8 cellular contexts compared by ENCODE assay signal in the genomic region with DNA sequence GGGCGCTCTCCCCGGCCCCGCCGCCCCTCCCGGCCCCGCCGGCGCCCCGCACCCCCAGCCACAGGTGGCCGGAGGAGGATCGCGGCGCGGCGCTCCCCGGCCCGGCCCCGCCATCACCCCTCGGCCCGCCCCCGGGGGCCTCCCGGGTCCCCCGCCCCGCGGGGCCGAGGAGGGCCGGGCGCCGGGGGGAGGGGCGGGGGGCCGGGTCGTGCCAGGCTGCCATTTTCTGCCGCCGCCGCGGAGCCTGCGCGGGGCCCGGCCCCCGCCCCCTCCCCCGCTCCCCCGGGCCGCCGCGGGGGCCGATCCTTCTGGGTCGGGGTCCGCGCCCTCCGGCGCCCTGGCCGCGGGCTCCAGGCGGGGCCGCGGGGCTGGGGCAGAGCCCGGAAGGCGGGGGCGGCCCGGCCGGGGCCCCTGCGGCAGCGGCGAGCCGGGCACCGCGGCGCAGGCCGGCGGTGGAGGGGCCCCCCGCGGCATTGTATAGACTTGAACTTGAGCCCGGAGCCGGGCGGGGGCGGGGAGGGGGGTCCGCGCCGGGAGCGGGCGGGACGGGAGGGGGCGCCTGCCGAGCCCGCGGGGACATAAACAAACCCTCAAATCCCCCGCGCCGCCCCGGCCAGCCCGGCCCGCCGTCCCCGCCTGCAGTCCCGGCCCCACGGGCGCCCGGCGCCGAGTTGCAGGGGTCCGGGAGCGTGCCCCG. TPM values are rescaled to one million over a fixed set of nuclear protein-coding genes. Genes with fewer than 3 reads are reported as not detected.
DNase-seq lines count a peak whose midpoint lies in the region; TF ChIP-seq lines count a peak whose summit lies in the region.

No MANE protein-coding gene starts in this region.

- H2BK5ac ChIP-seq in mesenchymal stem cell (ENCODE audit: low read depth, low read length, poor library complexity, severe bottlenecking) = no peak overlapping the region

- H4K91ac ChIP-seq in mesenchymal stem cell (ENCODE audit: low read length) = no peak overlapping the region

- H3K79me1 ChIP-seq in mesenchymal stem cell (replicated peaks; ENCODE audit: low read length, poor library complexity, severe bottlenecking) = peaks cover 22% of the 10 kb centered on the region

- H3K18ac ChIP-seq in mesenchymal stem cell (ENCODE audit: low read depth in 1 of 2, low read length in 2 of 2) = peak overlapping the region in 1 of 2 experiments; percentile 38

- TF ChIP-seq CTCF in GM20000 (IDR thresholded peaks at IDR 0.05; ENCODE audit: extremely low read depth, missing control alignments) = no peak

- H2BK15ac ChIP-seq in mesenchymal stem cell (ENCODE audit: low read depth, poor library complexity, severe bottlenecking) = no peak overlapping the region

- WGBS in mesenchymal stem cell = 3% methylated on average over 20 of the region's 103 CpGs

- H3K4ac ChIP-seq in mesenchymal stem cell (ENCODE audit: low read depth in 1 of 2, low read length in 2 of 2) = no peak overlapping the region

- peak; percentile 53 to 71 (median 66) for DNase-seq in NCI-H1417 (lab: John Stamatoyannopoulos, UW)
- DNase-seq in NCI-H1417 treated with DMSO at 0.1 percent for 48 hours (lab: John Stamatoyannopoulos, UW) = no peak
- DNase-seq in GM20000 (ENCODE audit: low spot score) = peak; percentile 90
- DNase-seq in HuH-7.5 (ENCODE audit: low spot score) = peak; percentile 36
- peak; percentile 50 for DNase-seq in astrocyte of the hippocampus (ENCODE audit: low read depth, low spot score)
- DNase-seq in mesenchymal stem cell = no peak
- no peak for DNase-seq in LoVo (ENCODE audit: low spot score)
- no peak for DNase-seq in DMS153 (lab: John Stamatoyannopoulos, UW)

- H3K4me2 ChIP-seq in mesenchymal stem cell (ENCODE audit: low read length, poor library complexity, severe bottlenecking) = peak overlapping the region; percentile 85

- peak overlapping the region in 1 of 2 experiments; percentile 71 for H3K4me3 ChIP-seq in mesenchymal stem cell (ENCODE audit: insufficient read depth in 1 of 2, low read depth in 1 of 2, low read length in 2 of 2)

- H3K23ac ChIP-seq in mesenchymal stem cell (ENCODE audit: low read length in 2 of 2) = peak overlapping the region in 1 of 2 experiments; percentile 31

- H3K36me3 ChIP-seq in mesenchymal stem cell (ENCODE audit: control insufficient read depth in 1 of 2, insufficient read depth in 2 of 2, low read depth in 1 of 2, low read length in 2 of 2) = peaks cover 0 to 15% of the 10 kb centered on the region in 2 experiments

- no peaks in the 10 kb centered on the region for H3K9me3 ChIP-seq in mesenchymal stem cell (ENCODE audit: control insufficient read depth, low read length)

- peaks cover 26% of the 10 kb centered on the region for H3K4me1 ChIP-seq in mesenchymal stem cell (ENCODE audit: control insufficient read depth, insufficient read depth, low read depth, low read length)

- no peak overlapping the region for H2AK5ac ChIP-seq in mesenchymal stem cell (ENCODE audit: low read length, severe bottlenecking)

- no peak overlapping the region for H2BK12ac ChIP-seq in mesenchymal stem cell (ENCODE audit: low read length in 2 of 2)

- H2AFZ ChIP-seq in mesenchymal stem cell (ENCODE audit: low read depth, low read length) = no peak overlapping the region

- H3K9ac ChIP-seq in mesenchymal stem cell (ENCODE audit: low read length) = no peak overlapping the region

- no peak overlapping the region for H4K8ac ChIP-seq in mesenchymal stem cell (ENCODE audit: low read length)

- peak overlapping the region; percentile 55 for H2BK120ac ChIP-seq in mesenchymal stem cell (ENCODE audit: low read depth, low read length)

- no peak overlapping the region for H3K27ac ChIP-seq in mesenchymal stem cell (ENCODE audit: low read length, poor library complexity, severe bottlenecking)

- no peaks in the 10 kb centered on the region for H3K27me3 ChIP-seq in mesenchymal stem cell (ENCODE audit: control insufficient read depth in 1 of 2, insufficient read depth in 1 of 2, low read length in 2 of 2)

- H3K14ac ChIP-seq in mesenchymal stem cell (ENCODE audit: low read length in 2 of 2) = no peak overlapping the region

RNA-seq across cellular contexts. Expression of a gene that starts 0.5 kb away (rescaled TPM):
- polyA plus RNA-seq in mesenchymal stem cell (2013, experiment 1 of 2) = 10.8 TPM
- polyA plus RNA-seq in mesenchymal stem cell (2013, experiment 2 of 2) = 10.1 TPM

Comparison
In these comparisons a context has a peak if more than half of its experiments do, and no peak if none do; other contexts are left out.
1. DNase-seq: peak in NCI-H1417 (3 of 3), GM20000 (single experiment), HuH-7.5 (single experiment) and astrocyte of the hippocampus (single experiment); none in NCI-H1417 treated with DMSO at 0.1 percent for 48 hours (single experiment), mesenchymal stem cell (single experiment), LoVo (single experiment) and DMS153 (single experiment).